9 cellular contexts compared by ENCODE assay signal in genomic region chr3:180594631-180595348, GRCh38. TPM values are rescaled to one million over a fixed set of nuclear protein-coding genes. Genes with fewer than 3 reads are reported as not detected.
DNase-seq lines count a peak whose midpoint lies in the region; ATAC-seq and TF ChIP-seq lines count a peak whose summit lies in the region.
"Had no signal": no experiment of that assay in that cellular context is flagged by ENCODE, and none has a peak within 500 bp of the region (broad histone marks: within the 10 kb centered on the region; RNA-seq: fewer than 3 reads in every experiment).

No MANE protein-coding gene starts in this region.

- H3K79me2 ChIP-seq in OCI-LY3 (ENCODE audit: low read length), result no peaks in the 10 kb centered on the region

- H3K9ac ChIP-seq in IMR-90 (ENCODE audit: low read depth, low read length) (no peak overlapping the region), OCI-LY3 (ENCODE audit: low read length) (no peak overlapping the region)

- no peak overlapping the region for H3K4me3 Mint-ChIP-seq in stimulated activated memory B cell treated with anti-CD40 and anti-IgM and Interleukin-4, amounts not matched to agents 10 μg/mL and 1 μg/mL and 100 μg/mL, for 72 hours

- H3K4me1 ChIP-seq in IMR-90 (ENCODE audit: control insufficient read depth, insufficient read depth, low read length) (no peaks in the 10 kb centered on the region), OCI-LY3 (ENCODE audit: low read length) (no peaks in the 10 kb centered on the region), left lung (no peaks in the 10 kb centered on the region)

- H3K36me3 ChIP-seq in BJ (ENCODE audit: control insufficient read depth, insufficient read depth, low read length) (no peaks in the 10 kb centered on the region), IMR-90 (ENCODE audit: control insufficient read depth, insufficient read depth, low read length) (no peaks in the 10 kb centered on the region), OCI-LY3 (replicated peaks; ENCODE audit: low read depth, low read length) (no peaks in the 10 kb centered on the region), left lung (no peaks in the 10 kb centered on the region)

- no peak overlapping the region for H4K5ac ChIP-seq in IMR-90 (ENCODE audit: low read depth, low read length)

- H3K9me1 ChIP-seq in IMR-90 (ENCODE audit: insufficient read depth, low read length), result no peaks in the 10 kb centered on the region

- H2BK5ac ChIP-seq in IMR-90 (ENCODE audit: low read depth, low read length, poor library complexity, severe bottlenecking), result no peak overlapping the region

- H2AK9ac ChIP-seq in IMR-90 (replicated peaks; ENCODE audit: low read depth, low read length, poor library complexity), result no peak overlapping the region

- POLR2A ChIA-PET in BJ (lab: Charles Lee) (no interaction called here), IMR-90 (lab: Charles Lee; ENCODE audit: unreplicated experiment) (no interaction called here)

- H3K4me2 ChIP-seq in IMR-90 (ENCODE audit: low read depth, low read length), result no peak overlapping the region
- H3K4me2 ChIP-seq in OCI-LY3 (ENCODE audit: low read length), result no peak overlapping the region

- no peak for TF ChIP-seq POLR2A in IMR-90 (IDR thresholded peaks at IDR 0.05; ENCODE audit: low read depth, low read length)

- no TSS peak for BruUV-seq in IMR-90 (replicated peaks; lab: Mats Ljungman, UMichigan)

- H2BK20ac ChIP-seq in IMR-90 (ENCODE audit: low read depth, low read length), result no peak overlapping the region

- TF ChIP-seq RAD21 in IMR-90 (IDR thresholded peaks at IDR 0.05; ENCODE audit: low read length), result peak; percentile 80

- H3K27me3 ChIP-seq in BJ (ENCODE audit: control insufficient read depth, insufficient read depth, low read length), result no peaks in the 10 kb centered on the region; the same call in 1 of the 2 replicates
- H3K27me3 ChIP-seq in IMR-90 (ENCODE audit: control insufficient read depth, insufficient read depth, low read length), result no peaks in the 10 kb centered on the region
- no peaks in the 10 kb centered on the region for H3K27me3 ChIP-seq in OCI-LY3 (ENCODE audit: low read depth, low read length)
- H3K27me3 ChIP-seq in left lung, result peaks cover 0 to 41% of the 10 kb centered on the region in 2 donors

- intact Hi-C loops in IMR-90 (cut with micrococcal nuclease), result loop anchor here (1.0 to 2.0 kb wide), 2 partner anchors 665 to 826 kb away; no protein-coding TSS in a partner anchor
- intact Hi-C loops in left lung (cut with DNase I), result no loop called here

- no peak overlapping the region for H3K4me3 ChIP-seq in BJ (ENCODE audit: low read depth, low read length)
- H3K4me3 ChIP-seq in IMR-90 (ENCODE audit: insufficient read depth, low read depth, low read length), result no peak overlapping the region
- H3K4me3 ChIP-seq in OCI-LY3 (ENCODE audit: low read length), result no peak overlapping the region
- H3K4me3 ChIP-seq in left lung, result no peak overlapping the region

- H2AK5ac ChIP-seq in IMR-90 (ENCODE audit: low read depth, low read length), result no peak overlapping the region

- in situ Hi-C loops in IMR-90 (cut with MboI; ENCODE audit: low sequenced_read_pairs), result loop anchor here (5.0 to 25.0 kb wide), 2 partner anchors 667 to 832 kb away; no protein-coding TSS in a partner anchor

- H3K27ac ChIP-seq in IMR-90 (ENCODE audit: insufficient read depth, low read length), result no peak overlapping the region
- H3K27ac ChIP-seq in OCI-LY3 (ENCODE audit: low read length), result no peak overlapping the region
- H3K27ac ChIP-seq in left lung, result no peak overlapping the region
- H3K27ac ChIP-seq: HL-60 had no signal

- no peak overlapping the region for H3K23ac ChIP-seq in IMR-90 (ENCODE audit: low read depth, low read length)

- peak; percentile 21; the same call in 1 of the 2 replicates for TF ChIP-seq CTCF in BJ (IDR thresholded peaks at IDR 0.05; ENCODE audit: insufficient read depth, low read depth, low read length)
- TF ChIP-seq CTCF in IMR-90 (conservative IDR thresholded peaks at IDR 0.05; ENCODE audit: low read depth, low read length), result peak; percentile 70
- peak; percentile 79 for TF ChIP-seq CTCF in OCI-LY3 (IDR thresholded peaks at IDR 0.05; ENCODE audit: low read depth, low read length)
- no peak for TF ChIP-seq CTCF in left lung (IDR thresholded peaks at IDR 0.05)

- ATAC-seq in GM19324 (IDR thresholded peaks at IDR 0.05; ENCODE audit: low FRiP score, unreplicated experiment) (peak; percentile 49), IMR-90 (ENCODE audit: low read depth) (peak; percentile 61), GM19328 (IDR thresholded peaks at IDR 0.05; ENCODE audit: unreplicated experiment) (no peak), left lung (no peak)
- no peak for ATAC-seq in stimulated activated memory B cell treated with anti-CD40 and anti-IgM and Interleukin-4, amounts not matched to agents 10 μg/mL and 1 μg/mL and 100 μg/mL, for 72 hours

- H3K9me3 ChIP-seq in IMR-90 (ENCODE audit: control insufficient read depth, insufficient read depth, low read length) (no peaks in the 10 kb centered on the region), OCI-LY3 (ENCODE audit: insufficient read depth, low read length) (no peaks in the 10 kb centered on the region), left lung (no peaks in the 10 kb centered on the region)

- H3K4me1 Mint-ChIP-seq in stimulated activated memory B cell treated with anti-CD40 and anti-IgM and Interleukin-4, amounts not matched to agents 10 μg/mL and 1 μg/mL and 100 μg/mL, for 72 hours, result no peaks in the 10 kb centered on the region

- no peaks in the 10 kb centered on the region for H3K36me3 Mint-ChIP-seq in stimulated activated memory B cell treated with anti-CD40 and anti-IgM and Interleukin-4, amounts not matched to agents 10 μg/mL and 1 μg/mL and 100 μg/mL, for 72 hours

- H4K20me1 ChIP-seq in IMR-90 (ENCODE audit: insufficient read depth, low read length) (no peaks in the 10 kb centered on the region), OCI-LY3 (ENCODE audit: insufficient read depth, low read length) (no peaks in the 10 kb centered on the region)

- H3K4ac ChIP-seq in IMR-90 (ENCODE audit: low read depth, low read length), result no peak overlapping the region

- no peak overlapping the region for H2BK15ac ChIP-seq in IMR-90 (ENCODE audit: low read depth, low read length)

- H3K27me3 Mint-ChIP-seq in stimulated activated memory B cell treated with anti-CD40 and anti-IgM and Interleukin-4, amounts not matched to agents 10 μg/mL and 1 μg/mL and 100 μg/mL, for 72 hours, result peaks cover 21% of the 10 kb centered on the region

- DNase-seq in BJ (ENCODE audit: low read depth), result no peak
- peak; percentile 59 for DNase-seq in IMR-90
- DNase-seq in foreskin melanocyte, result peak; percentile 36
- no peak for DNase-seq in left lung

- H2AFZ ChIP-seq in IMR-90 (replicated peaks; ENCODE audit: low read length, poor library complexity), result no peak overlapping the region
- H2AFZ ChIP-seq in OCI-LY3 (ENCODE audit: low read depth, low read length), result no peak overlapping the region

- H3K56ac ChIP-seq in IMR-90 (ENCODE audit: extremely low read depth, insufficient read depth, low read length), result no peak overlapping the region

- H3K14ac ChIP-seq in IMR-90 (replicated peaks; ENCODE audit: low read depth, low read length), result no peak overlapping the region

- no peak overlapping the region for H3K27ac Mint-ChIP-seq in stimulated activated memory B cell treated with anti-CD40 and anti-IgM and Interleukin-4, amounts not matched to agents 10 μg/mL and 1 μg/mL and 100 μg/mL, for 72 hours

- H3K18ac ChIP-seq in IMR-90 (ENCODE audit: low read depth, low read length), result no peak overlapping the region

- H3K9me3 Mint-ChIP-seq in stimulated activated memory B cell treated with anti-CD40 and anti-IgM and Interleukin-4, amounts not matched to agents 10 μg/mL and 1 μg/mL and 100 μg/mL, for 72 hours, result no peaks in the 10 kb centered on the region

- no peak overlapping the region for H2BK120ac ChIP-seq in IMR-90 (ENCODE audit: low read depth, low read length)

- dilution Hi-C loops in IMR-90 (cut with HindIII; ENCODE audit: low sequenced_read_pairs, unreplicated experiment), result no loop called here

- CTCF ChIA-PET in BJ (lab: Yijun Ruan, JAX) (interaction anchor here (0.6 to 1.2 kb wide), 4 partner anchors 16 to 828 kb away, joined by 3 read pairs; no protein-coding TSS in a partner anchor), IMR-90 (lab: Yijun Ruan, JAX) (interaction anchor here (0.5 to 2.1 kb wide), 7 partner anchors 10 to 834 kb away, joined by 3 to 8 read pairs (median 4); no protein-coding TSS in a partner anchor)

- no peak overlapping the region for H4K91ac ChIP-seq in IMR-90 (ENCODE audit: insufficient read depth, low read depth, low read length)

- H3K79me1 ChIP-seq in IMR-90 (ENCODE audit: low read depth in 1 of 2, low read length in 2 of 2), result no peaks in the 10 kb centered on the region

- no peak overlapping the region for H4K8ac ChIP-seq in IMR-90 (ENCODE audit: low read depth in 2 of 2, low read length in 2 of 2)

TF ChIP-seq in IMR-90, 13 proteins besides CTCF, POLR2A, EP300 and RAD21 (continues in another document):
- TF ChIP-seq CEBPB (IDR thresholded peaks at IDR 0.05; ENCODE audit: low read depth, low read length) (peak; percentile 65), CHD1 (IDR thresholded peaks at IDR 0.05; ENCODE audit: low read depth, low read length) (no peak), RCOR1 (IDR thresholded peaks at IDR 0.05; ENCODE audit: insufficient replicate concordance, low read length) (no peak), MAZ (IDR thresholded peaks at IDR 0.05; ENCODE audit: borderline replicate concordance, low read depth, low read length) (no peak), ELK1 (IDR thresholded peaks at IDR 0.05; ENCODE audit: borderline replicate concordance, low read depth, low read length) (no peak)

RNA-seq across cellular contexts. Expression of gene TTC14, which starts 7.2 kb away (rescaled TPM):
- polyA plus RNA-seq in BJ (2011; rRNA removed) (18.0 and 27.3 TPM in 2 replicates), IMR-90 (2012; rRNA removed) (12.5 and 16.9 TPM in 2 replicates)
- polyA minus RNA-seq in BJ (2011; rRNA and poly(A)+ RNA removed), result 54.5 and 83.0 TPM in 2 replicates
- total RNA-seq in IMR-90 (2012; rRNA removed) (23.1 and 38.5 TPM in 2 replicates), left lung (10 to 100 TPM; 39.5 to 44.4 TPM)
- 3.1 and 7.9 TPM in 2 replicates for polyA plus RNA-seq in IMR-90 (2012; cell fraction: cytosol; rRNA removed)
- polyA plus RNA-seq in IMR-90 (2012; cell fraction: nucleus; rRNA removed; ENCODE audit: low replicate concordance), result 37.6 and 96.5 TPM in 2 replicates

Comparison
In these comparisons a context has a peak if more than half of its experiments do, and no peak if none do; other contexts are left out.
1. DNase-seq: peak in IMR-90 (single experiment) and foreskin melanocyte (single experiment); none in BJ (single experiment) and left lung (0 of 2).
2. CTCF ChIP-seq: peak in BJ (single experiment), IMR-90 (single experiment) and OCI-LY3 (single experiment); none in left lung (0 of 2).
3. ATAC-seq: peak in GM19324 (single experiment) and IMR-90 (single experiment); none in stimulated activated memory B cell treated with anti-CD40 and anti-IgM and Interleukin-4, amounts not matched to agents 10 μg/mL and 1 μg/mL and 100 μg/mL, for 72 hours (single experiment), GM19328 (single experiment) and left lung (single experiment).